1 cellular context compared by ENCODE assay signal in genomic region chr10:11746883-11747539, GRCh38.
TF ChIP-seq lines count a peak whose summit lies in the region.

No MANE protein-coding gene starts in this region.

TF ChIP-seq in IMR-90, 13 proteins besides CTCF, POLR2A, EP300 and RAD21 (continued from another document):
- no peak for TF ChIP-seq BHLHE40 (IDR thresholded peaks at IDR 0.05; ENCODE audit: low read depth, low read length)
- TF ChIP-seq, protein P1, sequence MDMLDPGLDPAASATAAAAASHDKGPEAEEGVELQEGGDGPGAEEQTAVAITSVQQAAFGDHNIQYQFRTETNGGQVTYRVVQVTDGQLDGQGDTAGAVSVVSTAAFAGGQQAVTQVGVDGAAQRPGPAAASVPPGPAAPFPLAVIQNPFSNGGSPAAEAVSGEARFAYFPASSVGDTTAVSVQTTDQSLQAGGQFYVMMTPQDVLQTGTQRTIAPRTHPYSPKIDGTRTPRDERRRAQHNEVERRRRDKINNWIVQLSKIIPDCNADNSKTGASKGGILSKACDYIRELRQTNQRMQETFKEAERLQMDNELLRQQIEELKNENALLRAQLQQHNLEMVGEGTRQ (IDR thresholded peaks at IDR 0.05; ENCODE audit: low read depth, low read length): no peak
TF ChIP-seq in IMR-90: peak in this region for 0.
